In the genomic region with DNA sequence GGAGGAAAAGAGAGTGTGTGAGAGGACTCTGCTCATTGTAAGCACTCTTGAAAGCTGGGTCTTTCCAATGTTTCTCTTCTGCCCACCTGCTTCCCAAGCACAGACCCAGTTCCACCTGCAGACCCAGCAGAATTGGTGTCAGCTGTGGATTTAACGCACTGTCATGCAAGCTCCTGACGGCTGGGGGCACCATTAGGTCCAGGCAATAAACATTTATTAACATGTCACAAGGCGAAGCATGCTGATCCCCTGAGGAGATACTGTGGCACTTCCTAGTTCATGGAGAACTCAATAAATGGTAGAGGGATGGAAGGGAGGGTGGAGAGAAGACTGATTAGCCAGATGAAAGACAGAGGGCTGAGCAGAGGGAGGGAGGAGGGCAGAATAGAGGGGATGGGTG, we compare ENCODE assay signal across 10 cellular contexts.
DNase-seq lines count a peak whose midpoint lies in the region; ATAC-seq and TF ChIP-seq lines count a peak whose summit lies in the region.
"Had no signal": no experiment of that assay in that cellular context is flagged by ENCODE, and none has a peak within 500 bp of the region (broad histone marks: within the 10 kb centered on the region; RNA-seq: fewer than 3 reads in every experiment).

No MANE protein-coding gene starts in this region.

- no peaks in the 10 kb centered on the region for H3K36me3 ChIP-seq in left ventricle myocardium inferior
- no peaks in the 10 kb centered on the region for H3K36me3 ChIP-seq in PC-9 (ENCODE audit: low read depth)
- H3K36me3 ChIP-seq in endodermal cell (ENCODE audit: control insufficient read depth, insufficient read depth, low read length), result no peaks in the 10 kb centered on the region
- H3K36me3 ChIP-seq in upper lobe of left lung, result no peaks in the 10 kb centered on the region

- no peaks in the 10 kb centered on the region for H3K4me1 Mint-ChIP-seq in endodermal cell

- no peaks in the 10 kb centered on the region for H3K79me2 ChIP-seq in PC-9 (ENCODE audit: low read depth)

- H3K9me2 ChIP-seq in PC-9 (ENCODE audit: insufficient read depth), result no peaks in the 10 kb centered on the region

- TF ChIP-seq CTCF in left ventricle myocardium inferior (IDR thresholded peaks at IDR 0.05; ENCODE audit: borderline replicate concordance) (peak; percentile 43), PC-9 (conservative IDR thresholded peaks at IDR 0.05) (peak; percentile 42; the same call in 1 of the 2 replicates), endodermal cell (conservative IDR thresholded peaks at IDR 0.05) (peak; percentile 67), upper lobe of left lung (IDR thresholded peaks at IDR 0.05) (peak in 1 of 6 experiments; percentile 10)

- H3K27me3 Mint-ChIP-seq in endodermal cell (ENCODE audit: insufficient read depth), result peaks cover 10% of the 10 kb centered on the region

- no peaks in the 10 kb centered on the region for H3K27me3 ChIP-seq in left ventricle myocardium inferior (ENCODE audit: low read depth)
- peaks cover 35% of the 10 kb centered on the region for H3K27me3 ChIP-seq in PC-9 (ENCODE audit: insufficient read depth, low read depth)
- H3K27me3 ChIP-seq in endodermal cell (ENCODE audit: control insufficient read depth, insufficient read depth, low read length, poor library complexity, severe bottlenecking), result no peaks in the 10 kb centered on the region
- H3K27me3 ChIP-seq in upper lobe of left lung, result no peaks in the 10 kb centered on the region

- peaks cover 2% of the 10 kb centered on the region for H3K9me3 Mint-ChIP-seq in endodermal cell

- H3K4me2 ChIP-seq in PC-9, result no peak overlapping the region

- DNase-seq in left ventricle myocardium inferior (no peak), left cardiac atrium (no peak), PC-9 (no peak), endodermal cell (peak; percentile 76), NCI-H1436 treated with DMSO at 0.1 percent for 48 hours (lab: John Stamatoyannopoulos, UW) (no peak), upper lobe of left lung (no peak)
- DNase-seq: NCI-H2081 treated with DMSO at 0.1 percent for 48 hours, right cardiac atrium had no signal

- H3K9ac ChIP-seq in endodermal cell (ENCODE audit: extremely low read depth, low read length, poor library complexity, severe bottlenecking), result no peak overlapping the region

- H3K4me1 ChIP-seq in left ventricle myocardium inferior (peaks cover 39% of the 10 kb centered on the region), PC-9 (replicated peaks; ENCODE audit: insufficient read depth) (no peaks in the 10 kb centered on the region), endodermal cell (ENCODE audit: control insufficient read depth, insufficient read depth, low read length) (no peaks in the 10 kb centered on the region), upper lobe of left lung (no peaks in the 10 kb centered on the region)

- WGBS in endodermal cell (ENCODE audit: insufficient coverage in 1 of 2, insufficient read length in 1 of 2), 2 experiments, result 34 to 62% methylated on average over 3 of the region's 3 CpGs
- WGBS in upper lobe of left lung, 2 donors, result 49 to 58% methylated on average over 3 of the region's 3 CpGs

- no peak overlapping the region for H3K4me3 Mint-ChIP-seq in endodermal cell

- no peaks in the 10 kb centered on the region for H4K20me1 ChIP-seq in PC-9 (ENCODE audit: insufficient read depth)

- no peak overlapping the region for H3K27ac ChIP-seq in left ventricle myocardium inferior (replicated peaks)
- no peak overlapping the region for H3K27ac ChIP-seq in PC-9
- no peak overlapping the region for H3K27ac ChIP-seq in endodermal cell (ENCODE audit: low read depth, low read length)
- H3K27ac ChIP-seq in upper lobe of left lung, result no peak overlapping the region

- H3K9me3 ChIP-seq in left ventricle myocardium inferior (replicated peaks) (no peaks in the 10 kb centered on the region), PC-9 (ENCODE audit: insufficient read depth, low read depth) (no peaks in the 10 kb centered on the region), endodermal cell (ENCODE audit: control insufficient read depth, low read length) (no peaks in the 10 kb centered on the region), upper lobe of left lung (no peaks in the 10 kb centered on the region)

- intact Hi-C loops in left ventricle myocardium inferior (cut with micrococcal nuclease) (no loop called here), left cardiac atrium (cut with DNase I) (loop anchor here in 1 of 2 donors (5.0 kb wide), 1 partner anchor 44 kb away; no protein-coding TSS in a partner anchor), PC-9 (cut with micrococcal nuclease; ENCODE audit: unreplicated experiment) (no loop called here)

- ATAC-seq in left cardiac atrium (no peak), HG03135 (IDR thresholded peaks at IDR 0.05; ENCODE audit: unreplicated experiment) (no peak), HG02885 (IDR thresholded peaks at IDR 0.05; ENCODE audit: poor library complexity, unreplicated experiment) (no peak), upper lobe of left lung (ENCODE audit: low FRiP score in 2 of 2) (no peak)

- TF ChIP-seq EP300 in upper lobe of left lung (IDR thresholded peaks at IDR 0.05), result no peak

- no peak overlapping the region for H2AFZ ChIP-seq in PC-9

- no TSS peak for BruUV-seq in PC-9 (replicated peaks; lab: Mats Ljungman, UMichigan)

- TF ChIP-seq POLR2A in upper lobe of left lung (IDR thresholded peaks at IDR 0.05), result no peak

- CTCF ChIA-PET in PC-9 (lab: Charles Lee), result no interaction called here

- POLR2A ChIA-PET in PC-9 (lab: Charles Lee; ENCODE audit: unreplicated experiment), result no interaction called here

- H3F3A ChIP-seq in PC-9 (ENCODE audit: insufficient read depth, low read depth), result no peaks in the 10 kb centered on the region

- H3K27ac Mint-ChIP-seq in endodermal cell, result no peak overlapping the region

- H3K4me3 ChIP-seq in left ventricle myocardium inferior (no peak overlapping the region), PC-9 (no peak overlapping the region), endodermal cell (ENCODE audit: low read length) (no peak overlapping the region), upper lobe of left lung (no peak overlapping the region)

- no peaks in the 10 kb centered on the region for H3K36me3 Mint-ChIP-seq in endodermal cell (ENCODE audit: low read depth)
